ENCODE assay signal across 11 cellular contexts in the genomic region with DNA sequence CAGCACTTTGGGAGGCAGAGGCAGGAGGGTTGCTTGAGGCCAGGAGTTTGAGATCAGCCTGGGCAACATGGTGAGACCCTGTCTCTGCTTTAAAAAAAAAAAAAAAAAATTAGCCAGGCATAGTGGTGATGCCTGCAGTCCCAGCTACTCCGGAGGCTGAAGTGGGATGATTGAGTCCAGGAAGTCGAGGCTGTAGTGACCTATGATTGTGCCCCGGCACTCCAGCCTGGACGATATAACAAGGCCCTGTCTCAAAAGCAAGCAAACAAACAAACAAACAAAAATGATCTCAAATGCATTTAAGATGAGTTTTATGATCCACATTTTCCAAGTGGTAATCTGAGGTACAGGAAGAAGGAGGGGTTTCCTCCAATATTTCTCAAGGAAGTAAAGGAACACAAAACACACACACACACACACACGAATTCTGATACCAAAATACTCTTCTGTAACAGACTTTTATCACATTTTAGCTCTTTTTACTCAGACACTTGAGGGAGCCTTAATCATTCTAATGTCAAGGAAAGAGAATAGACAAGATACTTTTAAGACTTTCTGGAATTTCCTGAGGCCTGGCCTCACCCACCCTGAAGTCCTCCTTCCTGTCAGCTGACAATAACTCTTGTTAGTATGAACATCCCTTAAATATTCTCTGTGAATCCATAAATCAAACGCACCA. TPM values are rescaled to one million over a fixed set of nuclear protein-coding genes. Genes with fewer than 3 reads are reported as not detected.
A peak's percentile ranks its signal among the peaks of the same experiment; 100 is the strongest.
DNase-seq lines count a peak whose midpoint lies in the region; ATAC-seq, FAIRE-seq and TF ChIP-seq lines count a peak whose summit lies in the region.
"Had no signal": no experiment of that assay in that cellular context is flagged by ENCODE, and none has a peak within 500 bp of the region (broad histone marks: within the 10 kb centered on the region; RNA-seq: fewer than 3 reads in every experiment).

No MANE protein-coding gene starts in this region.

- no peaks in the 10 kb centered on the region for H3K9me3 ChIP-seq in astrocyte (ENCODE audit: insufficient read depth, low read depth, low read length)
- H3K9me3 ChIP-seq in thymus (ENCODE audit: control insufficient read depth) = no peaks in the 10 kb centered on the region

- H3K4me3 ChIP-seq in astrocyte (ENCODE audit: insufficient read depth, low read depth, low read length) (no peak overlapping the region), thymus (ENCODE audit: low read length) (no peak overlapping the region)

- H3K36me3 ChIP-seq in astrocyte (ENCODE audit: insufficient read depth, low read length) (peaks cover 14% of the 10 kb centered on the region), thymus (ENCODE audit: control insufficient read depth, insufficient read depth) (no peaks in the 10 kb centered on the region)

- H3K9me3 Mint-ChIP-seq in activated T-cell treated with anti-CD3 and anti-CD28 coated beads, Interleukin-2, amount 50 U/mL, for 24 hours = no peaks in the 10 kb centered on the region
- no peaks in the 10 kb centered on the region for H3K9me3 Mint-ChIP-seq in astrocyte (ENCODE audit: unreplicated experiment)

- DNase-seq in activated T-cell treated with anti-CD3 and anti-CD28 coated beads, Interleukin-2, amount 50 U/mL, for 24 hours = no peak
- DNase-seq in activated T-cell treated with anti-CD3 and anti-CD28 coated beads, Interleukin-2, amount 50 U/mL, for 48 hours = no peak
- DNase-seq in astrocyte (ENCODE audit: low read depth) = no peak
- peak; percentile 20 for DNase-seq in kidney glomerular epithelial cell (lab: John Stamatoyannopoulos, UW)
- DNase-seq in NCI-H510A (lab: John Stamatoyannopoulos, UW) = no peak
- DNase-seq: hypothalamus; NCI-H82; stimulated activated CD4-positive, alpha-beta T cell treated with anti-CD3 and anti-CD28 coated beads, Interleukin-15, amount 100 ng/mL, for 24 hours had no signal

- peaks cover 55% of the 10 kb centered on the region for H3K36me3 Mint-ChIP-seq in activated T-cell treated with anti-CD3 and anti-CD28 coated beads, Interleukin-2, amount 50 U/mL, for 24 hours (ENCODE audit: low read depth)
- H3K36me3 Mint-ChIP-seq in astrocyte (ENCODE audit: low read depth, unreplicated experiment) = peaks cover 6% of the 10 kb centered on the region

- H3K9ac ChIP-seq in astrocyte (ENCODE audit: low read length) = peak overlapping the region; percentile 52

- no peak overlapping the region for H2AFZ ChIP-seq in astrocyte (ENCODE audit: low read depth, low read length)

- H4K20me1 ChIP-seq in astrocyte (ENCODE audit: insufficient read depth, low read length) = peaks cover 88% of the 10 kb centered on the region

- H3K4me1 Mint-ChIP-seq in activated T-cell treated with anti-CD3 and anti-CD28 coated beads, Interleukin-2, amount 50 U/mL, for 24 hours (ENCODE audit: low read depth) = peaks cover 47% of the 10 kb centered on the region
- peaks cover 23% of the 10 kb centered on the region for H3K4me1 Mint-ChIP-seq in astrocyte (ENCODE audit: low read depth, unreplicated experiment)

- H3K4me2 ChIP-seq in astrocyte (ENCODE audit: low read length) = peak overlapping the region; percentile 50

- H3K4me3 Mint-ChIP-seq in activated T-cell treated with anti-CD3 and anti-CD28 coated beads, Interleukin-2, amount 50 U/mL, for 24 hours = peak overlapping the region; percentile 41
- peak overlapping the region; percentile 51 for H3K4me3 Mint-ChIP-seq in astrocyte (ENCODE audit: unreplicated experiment)

- peak overlapping the region; percentile 95 for H3K27ac Mint-ChIP-seq in activated T-cell treated with anti-CD3 and anti-CD28 coated beads, Interleukin-2, amount 50 U/mL, for 24 hours
- H3K27ac Mint-ChIP-seq in astrocyte (ENCODE audit: unreplicated experiment) = peak overlapping the region; percentile 88

- H3K27ac ChIP-seq in astrocyte (ENCODE audit: low read depth, low read length) = peak overlapping the region; percentile 16
- peak overlapping the region; percentile 70 for H3K27ac ChIP-seq in thymus (ENCODE audit: low read depth)

- no peak for TF ChIP-seq CTCF in astrocyte (IDR thresholded peaks at IDR 0.05; ENCODE audit: insufficient read depth, low read depth, low read length)

- WGBS in thymus = 87% methylated on average over 6 of the region's 6 CpGs

- no peaks in the 10 kb centered on the region for H3K27me3 ChIP-seq in astrocyte (ENCODE audit: insufficient read depth, low read length)
- H3K27me3 ChIP-seq in thymus (ENCODE audit: control insufficient read depth, insufficient read depth) = no peaks in the 10 kb centered on the region

- H3K27me3 Mint-ChIP-seq in activated T-cell treated with anti-CD3 and anti-CD28 coated beads, Interleukin-2, amount 50 U/mL, for 24 hours = no peaks in the 10 kb centered on the region
- no peaks in the 10 kb centered on the region for H3K27me3 Mint-ChIP-seq in astrocyte (ENCODE audit: low read depth, unreplicated experiment)

- FAIRE-seq in astrocyte (lab: Jason Lieb, UNC) = no peak

- H3K4me1 ChIP-seq in astrocyte (ENCODE audit: insufficient read depth, low read length) (peaks cover 21% of the 10 kb centered on the region), thymus (ENCODE audit: control insufficient read depth, insufficient read depth, low read length) (peaks cover 3% of the 10 kb centered on the region)

- ATAC-seq in HG03432 (IDR thresholded peaks at IDR 0.05; ENCODE audit: unreplicated experiment) (no peak), HG03039 (IDR thresholded peaks at IDR 0.05; ENCODE audit: unreplicated experiment) (no peak)

- H3K79me2 ChIP-seq in astrocyte (ENCODE audit: insufficient read depth, low read length) = peaks cover 96% of the 10 kb centered on the region

RNA-seq across cellular contexts. Expression of gene CERS5, which starts 44.4 kb away (rescaled TPM):
- 115 and 118 TPM in 2 replicates for total RNA-seq in astrocyte
- 130 TPM for polyA plus RNA-seq in thymus
